In genomic region chr6:160999508-160999907, GRCh38 we compare ENCODE assay signal across 16 cellular contexts.
"Had no signal": no experiment of that assay in that cellular context is flagged by ENCODE, and none has a peak within 500 bp of the region (broad histone marks: within the 10 kb centered on the region; RNA-seq: fewer than 3 reads in every experiment).

No MANE protein-coding gene starts in this region.

- H3K9me3 ChIP-seq: breast epithelium, mucosa of descending colon, transverse colon had no signal

- ATAC-seq: mucosa of descending colon; naive thymus-derived CD8-positive, alpha-beta T cell; stimulated activated naive CD8-positive, alpha-beta T cell treated with anti-CD3 and anti-CD28 coated beads, Interleukin-15, Interleukin-2, amounts not matched to agents 100 U/mL and 50 U/mL, for 24 hours had no signal

- FAIRE-seq: endometrium had no signal

- H3K4me3 Mint-ChIP-seq: activated CD4-positive, alpha-beta T cell treated with anti-CD3 and anti-CD28 coated beads, Interleukin-2, amount 10 ng/mL, durations not matched to agents 24 days and 14 days; activated T-helper 1 cell treated with anti-CD3 and anti-CD28 coated beads, Interleukin-12 subunit alpha, Interleukin-12 subunit beta, Interleukin-2, Interleukin-4 antibody, amounts not matched to agents 30 ng/mL and 10 ng/mL and 1 ng/mL, durations not matched to agents 14 hours and 24 hours and 36 hours; naive thymus-derived CD8-positive, alpha-beta T cell had no signal

- H3K36me3 ChIP-seq: breast epithelium, transverse colon had no signal

- H3K27ac Mint-ChIP-seq: activated CD4-positive, alpha-beta T cell treated with anti-CD3 and anti-CD28 coated beads, Interleukin-2, amount 10 ng/mL, durations not matched to agents 24 days and 14 days; activated T-helper 1 cell treated with anti-CD3 and anti-CD28 coated beads, Interleukin-12 subunit alpha, Interleukin-12 subunit beta, Interleukin-2, Interleukin-4 antibody, amounts not matched to agents 30 ng/mL and 10 ng/mL and 1 ng/mL, durations not matched to agents 14 hours and 24 hours and 36 hours; naive thymus-derived CD8-positive, alpha-beta T cell had no signal

- H3K9me3 Mint-ChIP-seq: activated CD4-positive, alpha-beta T cell treated with anti-CD3 and anti-CD28 coated beads, Interleukin-2, amount 10 ng/mL, durations not matched to agents 24 days and 14 days; activated T-helper 1 cell treated with anti-CD3 and anti-CD28 coated beads, Interleukin-12 subunit alpha, Interleukin-12 subunit beta, Interleukin-2, Interleukin-4 antibody, amounts not matched to agents 30 ng/mL and 10 ng/mL and 1 ng/mL, durations not matched to agents 14 hours and 24 hours and 36 hours; naive thymus-derived CD8-positive, alpha-beta T cell had no signal

- H3K4me3 ChIP-seq: breast epithelium, dorsolateral prefrontal cortex, mucosa of descending colon, transverse colon had no signal

- H3K27ac ChIP-seq: breast epithelium, dorsolateral prefrontal cortex, transverse colon had no signal

- H3K27me3 ChIP-seq: breast epithelium, dorsolateral prefrontal cortex, transverse colon had no signal

- H3K27me3 Mint-ChIP-seq: activated CD4-positive, alpha-beta T cell treated with anti-CD3 and anti-CD28 coated beads, Interleukin-2, amount 10 ng/mL, durations not matched to agents 24 days and 14 days; naive thymus-derived CD8-positive, alpha-beta T cell had no signal

- H3K4me1 ChIP-seq: breast epithelium had no signal

- DNase-seq: activated CD4-positive, alpha-beta T cell treated with anti-CD3 and anti-CD28 coated beads, Interleukin-2, amount 10 ng/mL, durations not matched to agents 24 days and 14 days; activated CD4-positive, CD25-positive, alpha-beta regulatory T cell; activated CD8-positive, alpha-beta memory T cell treated with anti-CD3 and anti-CD28 coated beads for 24 hours; anterior cingulate cortex; mammary epithelial cell; mucosa of descending colon; naive thymus-derived CD8-positive, alpha-beta T cell; posterior cingulate gyrus; stimulated activated CD4-positive, alpha-beta T cell treated with anti-CD3 and anti-CD28 coated beads, Interleukin-15, amount 100 ng/mL, for 24 hours; stimulated activated CD4-positive, alpha-beta T cell treated with anti-CD3 and anti-CD28 coated beads, Interleukin-4, amount 100 ng/mL, for 24 hours; stimulated activated naive CD8-positive, alpha-beta T cell treated with anti-CD3 and anti-CD28 coated beads, Interleukin-15, Interleukin-2, amounts not matched to agents 100 U/mL and 50 U/mL, for 24 hours; transverse colon had no signal
